Comparison of ENCODE assay signal across 1 cellular context in the genomic region with DNA sequence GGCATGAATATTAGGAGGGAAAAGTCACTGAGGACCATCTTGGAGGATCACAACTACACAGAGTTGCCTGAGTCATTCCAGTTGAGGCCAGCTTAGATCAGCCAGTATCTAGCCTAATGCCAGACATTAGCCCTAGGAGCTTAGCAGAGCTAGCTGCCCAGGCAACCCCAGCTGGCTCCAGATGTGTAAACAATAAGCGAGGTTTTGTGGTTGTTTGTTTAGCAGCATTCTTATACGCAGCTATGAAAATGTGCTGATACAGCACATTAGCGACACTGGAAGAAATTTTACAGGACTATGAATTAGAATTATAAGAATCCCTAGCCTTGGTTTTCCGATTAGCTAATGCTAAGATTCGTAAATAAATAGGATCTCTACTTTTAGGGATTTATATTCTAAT.
TF ChIP-seq lines count a peak whose summit lies in the region.

No MANE protein-coding gene starts in this region.

TF ChIP-seq in K562, 482 proteins besides CTCF, POLR2A, EP300 and RAD21 (continued from another document):
- TF ChIP-seq, protein P1, sequence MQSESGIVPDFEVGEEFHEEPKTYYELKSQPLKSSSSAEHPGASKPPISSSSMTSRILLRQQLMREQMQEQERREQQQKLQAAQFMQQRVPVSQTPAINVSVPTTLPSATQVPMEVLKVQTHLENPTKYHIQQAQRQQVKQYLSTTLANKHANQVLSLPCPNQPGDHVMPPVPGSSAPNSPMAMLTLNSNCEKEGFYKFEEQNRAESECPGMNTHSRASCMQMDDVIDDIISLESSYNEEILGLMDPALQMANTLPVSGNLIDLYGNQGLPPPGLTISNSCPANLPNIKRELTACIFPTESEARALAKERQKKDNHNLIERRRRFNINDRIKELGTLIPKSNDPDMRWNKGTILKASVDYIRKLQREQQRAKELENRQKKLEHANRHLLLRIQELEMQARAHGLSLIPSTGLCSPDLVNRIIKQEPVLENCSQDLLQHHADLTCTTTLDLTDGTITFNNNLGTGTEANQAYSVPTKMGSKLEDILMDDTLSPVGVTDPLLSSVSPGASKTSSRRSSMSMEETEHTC (IDR thresholded peaks at IDR 0.05), result no peak
- TF ChIP-seq C11orf30 (IDR thresholded peaks at IDR 0.05; ENCODE audit: low read depth), result peak; percentile 55; the same call in 1 of the 2 replicates
- no peak for TF ChIP-seq RBM39 (optimal IDR thresholded peaks at IDR 0.05; ENCODE audit: low read depth, low read length)
- peak; percentile 58 for TF ChIP-seq MAFG (tag; conservative IDR thresholded peaks at IDR 0.05)
TF ChIP-seq in K562: peak in this region for 5.
